26 cellular contexts compared by ENCODE assay signal in the genomic region with DNA sequence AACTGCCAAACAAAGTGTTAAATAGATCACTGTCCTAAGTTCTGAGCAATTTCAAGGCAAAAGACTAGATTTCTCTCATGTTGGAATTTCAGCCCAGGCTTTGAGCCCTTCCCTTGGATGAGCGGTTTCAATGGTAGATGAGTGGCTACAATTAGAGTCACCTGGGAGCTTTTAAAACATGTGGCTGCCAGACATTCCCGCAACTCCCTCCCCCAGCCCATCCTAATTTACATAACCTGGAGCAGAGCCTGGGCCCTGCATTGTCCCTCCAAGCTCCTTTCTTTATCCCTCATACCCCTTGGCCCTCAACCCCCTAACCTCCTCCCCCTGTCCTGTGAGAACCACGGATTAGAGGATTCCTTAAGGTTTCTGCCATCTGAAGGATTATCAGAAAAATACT.
DNase-seq lines count a peak whose midpoint lies in the region; ATAC-seq and TF ChIP-seq lines count a peak whose summit lies in the region.
"Had no signal": no experiment of that assay in that cellular context is flagged by ENCODE, and none has a peak within 500 bp of the region (broad histone marks: within the 10 kb centered on the region; RNA-seq: fewer than 3 reads in every experiment).

No MANE protein-coding gene starts in this region.

- H3F3A ChIP-seq in MM.1S (ENCODE audit: insufficient read depth, low read length): peaks cover 27% of the 10 kb centered on the region

- no peak overlapping the region for H3K4me3 Mint-ChIP-seq in naive thymus-derived CD8-positive, alpha-beta T cell
- H3K4me3 Mint-ChIP-seq: activated naive CD8-positive, alpha-beta T cell treated with anti-CD3 and anti-CD28 coated beads, Interleukin-2, amount 10 ng/mL, durations not matched to agents 7 days and 5 days; CD4-positive, alpha-beta T cell; naive thymus-derived CD4-positive, alpha-beta T cell had no signal

- DNase-seq in NCI-H1417 (lab: John Stamatoyannopoulos, UW) (peak in 2 of 3 experiments; percentile 8 to 67), NCI-H1417 treated with DMSO at 0.1 percent for 48 hours (lab: John Stamatoyannopoulos, UW) (no peak), MM.1S (no peak), iPS-NIHi11 (ENCODE audit: low spot score) (peak; percentile 65), NCI-H2227 treated with DMSO at 0.1 percent for 48 hours (lab: John Stamatoyannopoulos, UW) (no peak)
- DNase-seq in naive thymus-derived CD8-positive, alpha-beta T cell: no peak
- DNase-seq: 8988T; activated CD4-positive, alpha-beta T cell treated with anti-CD3 and anti-CD28 coated beads for 4 hours; activated CD8-positive, alpha-beta memory T cell treated with anti-CD3 and anti-CD28 coated beads for 24 hours; activated effector memory CD4-positive, alpha-beta T cell treated with anti-CD3 and anti-CD28 coated beads, Interleukin-2, amount 50 U/mL, for 16 hours; activated naive CD8-positive, alpha-beta T cell treated with anti-CD3 and anti-CD28 coated beads, Interleukin-2, amount 10 ng/mL, durations not matched to agents 7 days and 5 days; CD4-positive, alpha-beta T cell; cerebellar nuclear complex; hypothalamus; midbrain; naive thymus-derived CD4-positive, alpha-beta T cell; NCI-H1092 treated with DMSO at 0.1 percent for 48 hours; NCI-H226; PC-9; retina; stimulated activated naive CD8-positive, alpha-beta T cell treated with anti-CD3 and anti-CD28 coated beads, Interleukin-15, Interleukin-2, amounts not matched to agents 100 U/mL and 50 U/mL, for 24 hours had no signal

- no peaks in the 10 kb centered on the region for H3K9me2 ChIP-seq in MM.1S (replicated peaks; ENCODE audit: insufficient read depth, low read length)

- H3K9me3 ChIP-seq in MM.1S (replicated peaks; ENCODE audit: insufficient read depth, low read length): no peaks in the 10 kb centered on the region

- peaks cover 0 to 10% (median 3%) of the 10 kb centered on the region in 9 donors for H3K9me3 Mint-ChIP-seq in naive thymus-derived CD8-positive, alpha-beta T cell
- H3K9me3 Mint-ChIP-seq: activated naive CD8-positive, alpha-beta T cell treated with anti-CD3 and anti-CD28 coated beads, Interleukin-2, amount 10 ng/mL, durations not matched to agents 7 days and 5 days; CD4-positive, alpha-beta T cell had no signal

- H3K4me1 ChIP-seq in MM.1S (ENCODE audit: low read length): peaks cover 47% of the 10 kb centered on the region

- no peak for ATAC-seq in naive thymus-derived CD8-positive, alpha-beta T cell
- ATAC-seq in GM18519 (IDR thresholded peaks at IDR 0.05; ENCODE audit: low FRiP score, unreplicated experiment): no peak
- ATAC-seq: naive thymus-derived CD4-positive, alpha-beta T cell; Right ventricle myocardium inferior; stimulated activated naive CD8-positive, alpha-beta T cell treated with anti-CD3 and anti-CD28 coated beads, Interleukin-15, Interleukin-2, amounts not matched to agents 100 U/mL and 50 U/mL, for 24 hours had no signal

- H3K27ac ChIP-seq in MM.1S (ENCODE audit: low read length) (peak overlapping the region; percentile 60; the same call in 1 of the 2 replicates), angular gyrus (ENCODE audit: low read depth, low read length) (peak overlapping the region; percentile 17)
- H3K27ac ChIP-seq: PC-9, skin epidermis had no signal

- no peaks in the 10 kb centered on the region for H3K36me3 ChIP-seq in MM.1S (replicated peaks; ENCODE audit: insufficient read depth, low read length)

- H3K9ac ChIP-seq in MM.1S (ENCODE audit: low read length): no peak overlapping the region

- no peaks in the 10 kb centered on the region for H3K4me1 Mint-ChIP-seq in naive thymus-derived CD8-positive, alpha-beta T cell
- H3K4me1 Mint-ChIP-seq: activated naive CD8-positive, alpha-beta T cell treated with anti-CD3 and anti-CD28 coated beads, Interleukin-2, amount 10 ng/mL, durations not matched to agents 7 days and 5 days; naive thymus-derived CD4-positive, alpha-beta T cell had no signal

- no peak overlapping the region for H2AFZ ChIP-seq in MM.1S (ENCODE audit: low read length)
- H2AFZ ChIP-seq: PC-9 had no signal

- no peaks in the 10 kb centered on the region for H3K36me3 Mint-ChIP-seq in naive thymus-derived CD8-positive, alpha-beta T cell
- H3K36me3 Mint-ChIP-seq: activated naive CD8-positive, alpha-beta T cell treated with anti-CD3 and anti-CD28 coated beads, Interleukin-2, amount 10 ng/mL, durations not matched to agents 7 days and 5 days; naive thymus-derived CD4-positive, alpha-beta T cell had no signal

- no peak overlapping the region for H3K4me2 ChIP-seq in MM.1S (ENCODE audit: low read depth, low read length)
- H3K4me2 ChIP-seq: PC-9 had no signal

- no peak for TF ChIP-seq CTCF in MM.1S (IDR thresholded peaks at IDR 0.05; ENCODE audit: low read length)

- no peak overlapping the region for H3K4me3 ChIP-seq in MM.1S (ENCODE audit: low read length)
- H3K4me3 ChIP-seq: GM12878, PC-9, skin epidermis had no signal

- H3K27me3 ChIP-seq in MM.1S (replicated peaks; ENCODE audit: insufficient read depth, low read length): no peaks in the 10 kb centered on the region

- H3K27me3 Mint-ChIP-seq in naive thymus-derived CD8-positive, alpha-beta T cell: peaks cover 0 to 4% (median 3%) of the 10 kb centered on the region in 5 donors

- no peak overlapping the region for H3K27ac Mint-ChIP-seq in naive thymus-derived CD8-positive, alpha-beta T cell
- H3K27ac Mint-ChIP-seq: activated naive CD8-positive, alpha-beta T cell treated with anti-CD3 and anti-CD28 coated beads, Interleukin-2, amount 10 ng/mL, durations not matched to agents 7 days and 5 days; CD4-positive, alpha-beta T cell; naive thymus-derived CD4-positive, alpha-beta T cell had no signal

- POLR2A ChIA-PET in naive thymus-derived CD8-positive, alpha-beta T cell (lab: Charles Lee): no interaction called here

- no peaks in the 10 kb centered on the region for H4K20me1 ChIP-seq in MM.1S (ENCODE audit: insufficient read depth, low read length)

- no peaks in the 10 kb centered on the region for H3K79me2 ChIP-seq in MM.1S (ENCODE audit: low read length)

Comparison
In these comparisons a context has a peak if more than half of its experiments do, and no peak if none do; other contexts are left out.
1. DNase-seq: peak in NCI-H1417 (2 of 3) and iPS-NIHi11 (single experiment); none in NCI-H1417 treated with DMSO at 0.1 percent for 48 hours (single experiment), MM.1S (single experiment), naive thymus-derived CD8-positive, alpha-beta T cell (0 of 10) and NCI-H2227 treated with DMSO at 0.1 percent for 48 hours (single experiment).